Comparison of ENCODE assay signal across 1 cellular context in the genomic region with DNA sequence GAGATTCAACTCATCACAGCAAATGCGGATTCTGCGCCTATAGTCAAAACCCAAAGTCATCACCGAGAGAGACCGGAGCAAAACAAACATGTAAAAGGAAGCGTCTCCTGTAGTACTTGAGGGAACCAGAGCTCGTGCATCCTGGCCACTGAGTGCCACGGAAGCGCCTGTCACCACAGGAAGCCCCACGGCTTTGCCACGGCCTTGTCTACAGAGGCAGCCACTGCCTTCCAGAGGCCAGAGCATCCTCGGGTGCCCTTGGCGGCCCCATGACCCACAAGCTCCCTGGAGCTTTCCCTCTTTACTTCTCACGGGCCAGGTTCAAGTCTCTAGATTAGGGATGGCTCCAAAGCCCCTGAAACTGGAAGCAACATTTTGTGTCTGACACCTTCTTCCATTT.
TF ChIP-seq lines count a peak whose summit lies in the region.

No MANE protein-coding gene starts in this region.

TF ChIP-seq in HepG2, 621 proteins besides CTCF, POLR2A, EP300 and RAD21:
- 0 out of 2 replicates have a peak, but pooled peaks have one; percentile 65 for TF ChIP-seq FOXO4 (CRISPR knock-in tag; conservative IDR thresholded peaks at IDR 0.05)
- no peak for TF ChIP-seq HCFC1 (IDR thresholded peaks at IDR 0.05; ENCODE audit: low read depth, low read length)
